In genomic region chr7:26650081-26650480, GRCh38 we compare ENCODE assay signal across 28 cellular contexts.
"Had no signal": no experiment of that assay in that cellular context is flagged by ENCODE, and none has a peak within 500 bp of the region (broad histone marks: within the 10 kb centered on the region; RNA-seq: fewer than 3 reads in every experiment).

No MANE protein-coding gene starts in this region.

- H3K9me3 Mint-ChIP-seq: dendritic cell treated with granulocyte-macrophage colony-stimulating factor and Interleukin-4, amounts not matched to agents 40 ng/mL and 50 ng/mL, for 4 days; effector memory CD8-positive, alpha-beta T cell; endodermal cell; immature natural killer cell; mesothelial cell of epicardium; naive B cell had no signal

- H3K4me1 Mint-ChIP-seq: immature natural killer cell had no signal

- H3K36me3 Mint-ChIP-seq: mesothelial cell of epicardium had no signal

- H3K27me3 Mint-ChIP-seq: dendritic cell treated with granulocyte-macrophage colony-stimulating factor and Interleukin-4, amounts not matched to agents 40 ng/mL and 50 ng/mL, for 4 days; naive B cell had no signal

- DNase-seq: colonic mucosa; cortex of kidney; effector CD8-positive, alpha-beta T cell; effector memory CD8-positive, alpha-beta T cell; endodermal cell; erythroblast; esophagus squamous epithelium; foreskin fibroblast; foreskin melanocyte; gastrocnemius medialis; glutamatergic neuron; head of caudate nucleus; heart right ventricle; hypothalamus; immature natural killer cell; islet precursor cell; kidney; kidney glomerular epithelial cell; left colon; left ventricle myocardium inferior; lower lobe of right lung; mesenchymal stem cell; mucosa of descending colon; naive B cell had no signal

- ATAC-seq: effector memory CD8-positive, alpha-beta T cell; esophagus mucosa; gastrocnemius medialis; heart right ventricle; left colon; left lobe of liver; lower lobe of right lung; mucosa of descending colon had no signal

- H3K27ac Mint-ChIP-seq: dendritic cell treated with granulocyte-macrophage colony-stimulating factor and Interleukin-4, amounts not matched to agents 40 ng/mL and 50 ng/mL, for 4 days; effector memory CD8-positive, alpha-beta T cell; endodermal cell; immature natural killer cell; mesothelial cell of epicardium; naive B cell had no signal

- H3K4me3 Mint-ChIP-seq: dendritic cell treated with granulocyte-macrophage colony-stimulating factor and Interleukin-4, amounts not matched to agents 40 ng/mL and 50 ng/mL, for 4 days; effector memory CD8-positive, alpha-beta T cell; endodermal cell; immature natural killer cell; mesothelial cell of epicardium; naive B cell had no signal
